Comparison of ENCODE assay signal across 1 cellular context in the genomic region with DNA sequence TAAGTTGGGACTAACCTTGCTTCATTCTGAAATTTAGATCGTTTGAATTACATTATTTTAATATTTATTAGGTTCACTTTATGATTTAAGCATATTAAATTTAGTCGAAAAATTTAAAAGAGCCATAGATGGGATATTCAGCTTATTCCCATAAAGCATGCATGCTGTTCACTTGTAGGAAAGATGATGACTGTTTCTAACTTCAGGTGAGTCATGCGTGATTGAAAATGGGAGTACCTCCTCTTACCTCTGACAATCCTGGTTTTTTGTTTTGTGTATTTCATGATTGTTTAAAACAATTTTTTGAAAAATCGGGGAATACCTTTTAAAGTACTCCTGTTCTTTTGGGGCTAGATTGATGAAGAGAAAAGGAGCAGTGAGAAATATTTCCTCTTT.
TF ChIP-seq lines count a peak whose summit lies in the region.

No MANE protein-coding gene starts in this region.

TF ChIP-seq in SK-N-SH treated with all-trans-retinoic acid at 6 μM for 48 hours, 23 proteins besides CTCF, POLR2A, EP300 and RAD21 (continued from another document):
- TF ChIP-seq, protein P1, sequence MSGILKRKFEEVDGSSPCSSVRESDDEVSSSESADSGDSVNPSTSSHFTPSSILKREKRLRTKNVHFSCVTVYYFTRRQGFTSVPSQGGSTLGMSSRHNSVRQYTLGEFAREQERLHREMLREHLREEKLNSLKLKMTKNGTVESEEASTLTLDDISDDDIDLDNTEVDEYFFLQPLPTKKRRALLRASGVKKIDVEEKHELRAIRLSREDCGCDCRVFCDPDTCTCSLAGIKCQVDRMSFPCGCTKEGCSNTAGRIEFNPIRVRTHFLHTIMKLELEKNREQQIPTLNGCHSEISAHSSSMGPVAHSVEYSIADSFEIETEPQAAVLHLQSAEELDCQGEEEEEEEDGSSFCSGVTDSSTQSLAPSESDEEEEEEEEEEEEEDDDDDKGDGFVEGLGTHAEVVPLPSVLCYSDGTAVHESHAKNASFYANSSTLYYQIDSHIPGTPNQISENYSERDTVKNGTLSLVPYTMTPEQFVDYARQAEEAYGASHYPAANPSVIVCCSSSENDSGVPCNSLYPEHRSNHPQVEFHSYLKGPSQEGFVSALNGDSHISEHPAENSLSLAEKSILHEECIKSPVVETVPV (CRISPR knock-in tag; IDR thresholded peaks at IDR 0.05): no peak
- no peak for TF ChIP-seq ZNF8 (CRISPR knock-in tag; IDR thresholded peaks at IDR 0.05)
- TF ChIP-seq ZNF70 (CRISPR knock-in tag; IDR thresholded peaks at IDR 0.05): no peak
- TF ChIP-seq TOX (CRISPR knock-in tag; IDR thresholded peaks at IDR 0.05; ENCODE audit: borderline replicate concordance): no peak
- TF ChIP-seq ZFP3 (CRISPR knock-in tag; IDR thresholded peaks at IDR 0.05): no peak
- no peak for TF ChIP-seq ESRRG (CRISPR knock-in tag; IDR thresholded peaks at IDR 0.05)
- no peak for TF ChIP-seq PPARA (CRISPR knock-in tag; IDR thresholded peaks at IDR 0.05; ENCODE audit: borderline replicate concordance)
- no peak for TF ChIP-seq ARNTL (CRISPR knock-in tag; IDR thresholded peaks at IDR 0.05; ENCODE audit: borderline replicate concordance, low read depth)
- TF ChIP-seq ZC3H10 (CRISPR knock-in tag; IDR thresholded peaks at IDR 0.05): no peak
- TF ChIP-seq GLIS3 (CRISPR knock-in tag; IDR thresholded peaks at IDR 0.05): no peak
- TF ChIP-seq OSR1 (CRISPR knock-in tag; IDR thresholded peaks at IDR 0.05): no peak
- TF ChIP-seq, protein P2, sequence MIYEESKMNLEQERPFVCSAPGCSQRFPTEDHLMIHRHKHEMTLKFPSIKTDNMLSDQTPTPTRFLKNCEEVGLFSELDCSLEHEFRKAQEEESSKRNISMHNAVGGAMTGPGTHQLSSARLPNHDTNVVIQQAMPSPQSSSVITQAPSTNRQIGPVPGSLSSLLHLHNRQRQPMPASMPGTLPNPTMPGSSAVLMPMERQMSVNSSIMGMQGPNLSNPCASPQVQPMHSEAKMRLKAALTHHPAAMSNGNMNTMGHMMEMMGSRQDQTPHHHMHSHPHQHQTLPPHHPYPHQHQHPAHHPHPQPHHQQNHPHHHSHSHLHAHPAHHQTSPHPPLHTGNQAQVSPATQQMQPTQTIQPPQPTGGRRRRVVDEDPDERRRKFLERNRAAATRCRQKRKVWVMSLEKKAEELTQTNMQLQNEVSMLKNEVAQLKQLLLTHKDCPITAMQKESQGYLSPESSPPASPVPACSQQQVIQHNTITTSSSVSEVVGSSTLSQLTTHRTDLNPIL (CRISPR knock-in tag; IDR thresholded peaks at IDR 0.05; ENCODE audit: low read depth): no peak
- TF ChIP-seq, protein P3, sequence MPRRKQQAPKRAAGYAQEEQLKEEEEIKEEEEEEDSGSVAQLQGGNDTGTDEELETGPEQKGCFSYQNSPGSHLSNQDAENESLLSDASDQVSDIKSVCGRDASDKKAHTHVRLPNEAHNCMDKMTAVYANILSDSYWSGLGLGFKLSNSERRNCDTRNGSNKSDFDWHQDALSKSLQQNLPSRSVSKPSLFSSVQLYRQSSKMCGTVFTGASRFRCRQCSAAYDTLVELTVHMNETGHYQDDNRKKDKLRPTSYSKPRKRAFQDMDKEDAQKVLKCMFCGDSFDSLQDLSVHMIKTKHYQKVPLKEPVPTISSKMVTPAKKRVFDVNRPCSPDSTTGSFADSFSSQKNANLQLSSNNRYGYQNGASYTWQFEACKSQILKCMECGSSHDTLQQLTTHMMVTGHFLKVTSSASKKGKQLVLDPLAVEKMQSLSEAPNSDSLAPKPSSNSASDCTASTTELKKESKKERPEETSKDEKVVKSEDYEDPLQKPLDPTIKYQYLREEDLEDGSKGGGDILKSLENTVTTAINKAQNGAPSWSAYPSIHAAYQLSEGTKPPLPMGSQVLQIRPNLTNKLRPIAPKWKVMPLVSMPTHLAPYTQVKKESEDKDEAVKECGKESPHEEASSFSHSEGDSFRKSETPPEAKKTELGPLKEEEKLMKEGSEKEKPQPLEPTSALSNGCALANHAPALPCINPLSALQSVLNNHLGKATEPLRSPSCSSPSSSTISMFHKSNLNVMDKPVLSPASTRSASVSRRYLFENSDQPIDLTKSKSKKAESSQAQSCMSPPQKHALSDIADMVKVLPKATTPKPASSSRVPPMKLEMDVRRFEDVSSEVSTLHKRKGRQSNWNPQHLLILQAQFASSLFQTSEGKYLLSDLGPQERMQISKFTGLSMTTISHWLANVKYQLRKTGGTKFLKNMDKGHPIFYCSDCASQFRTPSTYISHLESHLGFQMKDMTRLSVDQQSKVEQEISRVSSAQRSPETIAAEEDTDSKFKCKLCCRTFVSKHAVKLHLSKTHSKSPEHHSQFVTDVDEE (CRISPR knock-in tag; IDR thresholded peaks at IDR 0.05): no peak
- no peak for TF ChIP-seq ISL1 (CRISPR knock-in tag; IDR thresholded peaks at IDR 0.05)
- no peak for TF ChIP-seq RARB (CRISPR knock-in tag; IDR thresholded peaks at IDR 0.05)
- no peak for TF ChIP-seq TCF4 (CRISPR knock-in tag; IDR thresholded peaks at IDR 0.05; ENCODE audit: borderline replicate concordance)
